ENCODE assay signal across 9 cellular contexts in the genomic region with DNA sequence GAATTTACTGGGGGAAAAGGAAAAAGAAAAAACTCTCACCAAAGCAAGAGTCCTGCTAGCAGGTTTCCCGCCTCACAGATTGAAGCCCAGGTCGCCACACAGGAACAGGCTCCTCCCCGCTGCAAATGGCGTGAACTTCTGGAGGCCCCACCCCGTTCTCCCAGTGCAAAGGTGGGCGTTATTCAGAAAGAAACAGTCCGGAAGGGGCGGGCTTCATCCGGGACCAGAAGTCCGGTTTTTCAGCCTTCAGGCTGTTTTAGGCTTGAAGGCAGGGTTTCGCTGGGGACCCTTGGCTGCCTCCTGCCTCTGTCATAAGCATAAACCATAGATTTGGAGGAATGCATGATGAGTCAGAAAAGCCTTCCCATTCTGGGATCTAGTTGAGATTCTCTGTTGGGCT.
DNase-seq lines count a peak whose midpoint lies in the region; ATAC-seq and TF ChIP-seq lines count a peak whose summit lies in the region.
"Had no signal": no experiment of that assay in that cellular context is flagged by ENCODE, and none has a peak within 500 bp of the region (broad histone marks: within the 10 kb centered on the region; RNA-seq: fewer than 3 reads in every experiment).

No MANE protein-coding gene starts in this region.

- H3K27me3 ChIP-seq in foreskin keratinocyte (no peaks in the 10 kb centered on the region), psoas muscle (ENCODE audit: insufficient read depth in 3 of 3, low read length in 2 of 3) (no peaks in the 10 kb centered on the region)

- H3K27ac Mint-ChIP-seq in activated CD4-positive, alpha-beta memory T cell treated with anti-CD3 and anti-CD28 coated beads, Interleukin-2, amount 10 ng/mL, durations not matched to agents 7 days and 5 days = no peak overlapping the region

- no peaks in the 10 kb centered on the region for H3K36me3 ChIP-seq in psoas muscle (ENCODE audit: insufficient read depth in 1 of 2, low read depth in 1 of 2)
- H3K36me3 ChIP-seq: WERI-Rb-1 had no signal

- no peak overlapping the region for H3K27ac ChIP-seq in foreskin keratinocyte
- no peak overlapping the region for H3K27ac ChIP-seq in psoas muscle
- H3K27ac ChIP-seq: WERI-Rb-1 had no signal

- intact Hi-C loops in psoas muscle (cut with DNase I) = no loop called here

- CTCF ChIA-PET in activated CD4-positive, alpha-beta memory T cell treated with anti-CD3 and anti-CD28 coated beads, Interleukin-2, amount 10 ng/mL, durations not matched to agents 7 days and 5 days (lab: Charles Lee) = interaction anchor here (0.7 kb wide), 1 partner anchor 194 kb away, joined by 3 read pairs; no protein-coding TSS in a partner anchor

- H3K4me1 ChIP-seq in foreskin keratinocyte (no peaks in the 10 kb centered on the region), psoas muscle (no peaks in the 10 kb centered on the region)

- H3K27me3 Mint-ChIP-seq in activated CD4-positive, alpha-beta memory T cell treated with anti-CD3 and anti-CD28 coated beads, Interleukin-2, amount 10 ng/mL, durations not matched to agents 7 days and 5 days = peaks cover 5% of the 10 kb centered on the region

- H3K4me3 Mint-ChIP-seq in activated CD4-positive, alpha-beta memory T cell treated with anti-CD3 and anti-CD28 coated beads, Interleukin-2, amount 10 ng/mL, durations not matched to agents 7 days and 5 days = no peak overlapping the region

- H3K9me3 ChIP-seq in psoas muscle = no peaks in the 10 kb centered on the region

- H3K36me3 Mint-ChIP-seq in activated CD4-positive, alpha-beta memory T cell treated with anti-CD3 and anti-CD28 coated beads, Interleukin-2, amount 10 ng/mL, durations not matched to agents 7 days and 5 days (ENCODE audit: low read depth) = no peaks in the 10 kb centered on the region

- POLR2A ChIA-PET in activated CD4-positive, alpha-beta memory T cell treated with anti-CD3 and anti-CD28 coated beads, Interleukin-2, amount 10 ng/mL, durations not matched to agents 7 days and 5 days (lab: Charles Lee) = no interaction called here

- H3K4me3 ChIP-seq in psoas muscle = peak overlapping the region; percentile 14

- H3K4me1 Mint-ChIP-seq in activated CD4-positive, alpha-beta memory T cell treated with anti-CD3 and anti-CD28 coated beads, Interleukin-2, amount 10 ng/mL, durations not matched to agents 7 days and 5 days = no peaks in the 10 kb centered on the region

- ATAC-seq in foreskin keratinocyte = peak; percentile 89
- ATAC-seq in psoas muscle = no peak

- no peaks in the 10 kb centered on the region for H3K9me3 Mint-ChIP-seq in activated CD4-positive, alpha-beta memory T cell treated with anti-CD3 and anti-CD28 coated beads, Interleukin-2, amount 10 ng/mL, durations not matched to agents 7 days and 5 days

- WGBS in psoas muscle, 3 donors = 61 to 80% (median 79%) methylated on average over 11 of the region's 11 CpGs

- TF ChIP-seq CTCF in foreskin keratinocyte (conservative IDR thresholded peaks at IDR 0.05) = peak; percentile 6
- TF ChIP-seq CTCF in psoas muscle (IDR thresholded peaks at IDR 0.05) = no peak

- peak; percentile 45 for DNase-seq in ELR (ENCODE audit: low read depth)
- DNase-seq in NOMO-1 treated with dmso at 0.1 percent for 144 hours (lab: John Stamatoyannopoulos, UW; ENCODE audit: unreplicated experiment) = peak; percentile 35
- DNase-seq in foreskin keratinocyte = peak in 1 of 2 donors; percentile 17
- DNase-seq in psoas muscle = peak; percentile 38 to 59
- no peak for DNase-seq in activated CD4-positive, alpha-beta memory T cell treated with anti-CD3 and anti-CD28 coated beads, Interleukin-2, amount 10 ng/mL, durations not matched to agents 7 days and 5 days
- no peak for DNase-seq in MV-4-11 (lab: John Stamatoyannopoulos, UW)
- DNase-seq in NCI-H2029 (lab: John Stamatoyannopoulos, UW) = no peak
- DNase-seq in C1 segment of cervical spinal cord (lab: John Stamatoyannopoulos, UW) = no peak
- DNase-seq: WERI-Rb-1 had no signal

Comparison
In these comparisons a context has a peak if more than half of its experiments do, and no peak if none do; other contexts are left out.
1. DNase-seq: peak in ELR (single experiment), NOMO-1 treated with dmso at 0.1 percent for 144 hours (single experiment) and psoas muscle (2 of 2); none in activated CD4-positive, alpha-beta memory T cell treated with anti-CD3 and anti-CD28 coated beads, Interleukin-2, amount 10 ng/mL, durations not matched to agents 7 days and 5 days (single experiment), MV-4-11 (single experiment), NCI-H2029 (single experiment) and C1 segment of cervical spinal cord (0 of 14).